In genomic region chr14:90715495-90715894, GRCh38 we compare ENCODE assay signal across 23 cellular contexts.
"Had no signal": no experiment of that assay in that cellular context is flagged by ENCODE, and none has a peak within 500 bp of the region (broad histone marks: within the 10 kb centered on the region; RNA-seq: fewer than 3 reads in every experiment).

No MANE protein-coding gene starts in this region.

- H3K27ac Mint-ChIP-seq: activated naive CD8-positive, alpha-beta T cell treated with anti-CD3 and anti-CD28 coated beads for 36 hours; endodermal cell; memory B cell had no signal

- H3K4me3 ChIP-seq: heart left ventricle, sigmoid colon, spleen, tibial nerve, vagina had no signal

- H3K27me3 ChIP-seq: heart left ventricle, sigmoid colon, spleen, tibial nerve, vagina had no signal

- H3K9me3 ChIP-seq: heart left ventricle, sigmoid colon, spleen, tibial nerve, vagina had no signal

- H3K27me3 Mint-ChIP-seq: activated naive CD8-positive, alpha-beta T cell treated with anti-CD3 and anti-CD28 coated beads for 36 hours had no signal

- H3K4me3 Mint-ChIP-seq: activated naive CD8-positive, alpha-beta T cell treated with anti-CD3 and anti-CD28 coated beads for 36 hours; activated T-cell treated with anti-CD3 and anti-CD28 coated beads, Interleukin-2, amount 50 U/mL, for 4 hours; endodermal cell; memory B cell had no signal

- H3K36me3 ChIP-seq: vagina had no signal

- H3K9me3 Mint-ChIP-seq: activated naive CD8-positive, alpha-beta T cell treated with anti-CD3 and anti-CD28 coated beads for 36 hours; activated T-cell treated with anti-CD3 and anti-CD28 coated beads, Interleukin-2, amount 50 U/mL, for 4 hours; endodermal cell; memory B cell had no signal

- H3K36me3 Mint-ChIP-seq: activated naive CD8-positive, alpha-beta T cell treated with anti-CD3 and anti-CD28 coated beads for 36 hours; memory B cell had no signal

- H3K27ac ChIP-seq: heart left ventricle, sigmoid colon, spleen, tibial nerve, vagina had no signal

- DNase-seq: activated CD4-positive, alpha-beta T cell treated with anti-CD3 and anti-CD28 coated beads for 4 hours; activated CD4-positive, alpha-beta T cell treated with anti-CD3 and anti-CD28 coated beads, Interleukin-2, amount 50 U/mL, for 48 hours; activated CD4-positive, CD25-positive, alpha-beta regulatory T cell; activated CD8-positive, alpha-beta memory T cell treated with anti-CD3 and anti-CD28 coated beads, Interleukin-2, amount 50 U/mL, for 48 hours; activated naive CD4-positive, alpha-beta T cell treated with Interleukin-2 at 50 U/mL for 16 hours; activated naive CD8-positive, alpha-beta T cell treated with anti-CD3 and anti-CD28 coated beads for 36 hours; activated T-cell treated with anti-CD3 and anti-CD28 coated beads, Interleukin-2, amount 50 U/mL, for 4 hours; cerebellar nuclear complex; cortex of kidney; endodermal cell; heart left ventricle; left cardiac atrium; nucleus accumbens; posterior cingulate gyrus; retina; sigmoid colon; spleen; stimulated activated CD4-positive, alpha-beta T cell treated with anti-CD3 and anti-CD28 coated beads, Interleukin-4, amount 100 ng/mL, for 24 hours; stimulated activated naive CD4-positive, alpha-beta T cell treated with Interleukin-2 at 50 U/mL for 16 hours; substantia nigra had no signal

- ATAC-seq: activated T-cell treated with anti-CD3 and anti-CD28 coated beads, Interleukin-2, amount 50 U/mL, for 4 hours; heart left ventricle; left cardiac atrium had no signal

- H3K4me1 Mint-ChIP-seq: memory B cell had no signal

- H3K4me1 ChIP-seq: sigmoid colon, tibial nerve, vagina had no signal
